In genomic region chr1:4734791-4735190, GRCh38 we compare ENCODE assay signal across 23 cellular contexts.
A peak's percentile ranks its signal among the peaks of the same experiment; 100 is the strongest.
DNase-seq lines count a peak whose midpoint lies in the region; ATAC-seq and TF ChIP-seq lines count a peak whose summit lies in the region.
"Had no signal": no experiment of that assay in that cellular context is flagged by ENCODE, and none has a peak within 500 bp of the region (broad histone marks: within the 10 kb centered on the region; RNA-seq: fewer than 3 reads in every experiment).

No MANE protein-coding gene starts in this region.

- no peaks in the 10 kb centered on the region for H3K36me3 ChIP-seq in WERI-Rb-1
- H3K36me3 ChIP-seq: SJSA1 had no signal

- POLR2A ChIA-PET in activated CD8-positive, alpha-beta T cell treated with anti-CD3 and anti-CD28 coated beads, Interleukin-2, amount 10 ng/mL, durations not matched to agents 7 days and 5 days (lab: Charles Lee) = no interaction called here

- no peak overlapping the region for H3K4me3 Mint-ChIP-seq in activated CD8-positive, alpha-beta T cell treated with anti-CD3 and anti-CD28 coated beads, Interleukin-2, amount 10 ng/mL, durations not matched to agents 7 days and 5 days
- H3K4me3 Mint-ChIP-seq: CD4-positive, alpha-beta memory T cell had no signal

- H3K4me3 ChIP-seq in WERI-Rb-1 (ENCODE audit: low read depth, low read length) = no peak overlapping the region
- H3K4me3 ChIP-seq: PC-9, SJSA1 had no signal

- no peaks in the 10 kb centered on the region for H3K27me3 Mint-ChIP-seq in activated CD8-positive, alpha-beta T cell treated with anti-CD3 and anti-CD28 coated beads, Interleukin-2, amount 10 ng/mL, durations not matched to agents 7 days and 5 days (ENCODE audit: low read depth)

- TF ChIP-seq CTCF in WERI-Rb-1 (IDR thresholded peaks at IDR 0.05; ENCODE audit: low read depth, low read length) (no peak), GM10266 (IDR thresholded peaks at IDR 0.05; ENCODE audit: control insufficient read depth, insufficient read depth, low read depth, missing control alignments) (no peak)

- H3K27ac ChIP-seq in WERI-Rb-1 = no peak overlapping the region
- H3K27ac ChIP-seq in temporal lobe (ENCODE audit: low read depth, low read length) = peak overlapping the region; percentile 38
- H3K27ac ChIP-seq: PC-9, SJSA1 had no signal

- peaks cover 12% of the 10 kb centered on the region for H3K9me3 Mint-ChIP-seq in activated CD8-positive, alpha-beta T cell treated with anti-CD3 and anti-CD28 coated beads, Interleukin-2, amount 10 ng/mL, durations not matched to agents 7 days and 5 days (ENCODE audit: insufficient read depth)

- peaks cover 6% of the 10 kb centered on the region for H3K4me1 Mint-ChIP-seq in activated CD8-positive, alpha-beta T cell treated with anti-CD3 and anti-CD28 coated beads, Interleukin-2, amount 10 ng/mL, durations not matched to agents 7 days and 5 days (ENCODE audit: low read depth)
- H3K4me1 Mint-ChIP-seq: CD4-positive, alpha-beta memory T cell had no signal

- CTCF ChIA-PET in activated CD8-positive, alpha-beta T cell treated with anti-CD3 and anti-CD28 coated beads, Interleukin-2, amount 10 ng/mL, durations not matched to agents 7 days and 5 days (lab: Charles Lee) = no interaction called here

- ATAC-seq in activated CD8-positive, alpha-beta T cell treated with anti-CD3 and anti-CD28 coated beads, Interleukin-2, amount 10 ng/mL, durations not matched to agents 7 days and 5 days = no peak
- ATAC-seq: HepG2, Right ventricle myocardium inferior had no signal

- H3K36me3 Mint-ChIP-seq in activated CD8-positive, alpha-beta T cell treated with anti-CD3 and anti-CD28 coated beads, Interleukin-2, amount 10 ng/mL, durations not matched to agents 7 days and 5 days (ENCODE audit: low read depth) = no peaks in the 10 kb centered on the region
- H3K36me3 Mint-ChIP-seq: CD4-positive, alpha-beta memory T cell had no signal

- H3K9me3 ChIP-seq in WERI-Rb-1 (ENCODE audit: severe bottlenecking) = no peaks in the 10 kb centered on the region

- H3K27me3 ChIP-seq in WERI-Rb-1 (ENCODE audit: insufficient read depth, low read depth, severe bottlenecking) = no peaks in the 10 kb centered on the region
- H3K27me3 ChIP-seq: SJSA1 had no signal

- H3K27ac Mint-ChIP-seq in activated CD8-positive, alpha-beta T cell treated with anti-CD3 and anti-CD28 coated beads, Interleukin-2, amount 10 ng/mL, durations not matched to agents 7 days and 5 days = no peak overlapping the region
- H3K27ac Mint-ChIP-seq: CD4-positive, alpha-beta memory T cell had no signal

- DNase-seq in WERI-Rb-1 = peak; percentile 54
- DNase-seq in cerebellum (ENCODE audit: low spot score) = peak; percentile 35
- DNase-seq in middle frontal gyrus (ENCODE audit: extremely low spot score, low spot score) = peak; percentile 26
- no peak for DNase-seq in NCI-H2227 treated with DMSO at 0.1 percent for 48 hours (lab: John Stamatoyannopoulos, UW)
- DNase-seq in GM10266 (ENCODE audit: extremely low spot score) = no peak
- DNase-seq in activated CD8-positive, alpha-beta T cell treated with anti-CD3 and anti-CD28 coated beads, Interleukin-2, amount 10 ng/mL, durations not matched to agents 7 days and 5 days = no peak
- DNase-seq: C1 segment of cervical spinal cord; CD4-positive, alpha-beta memory T cell; COR-L47; DMS79; EL; GF-D8; H7; Karpas-422; NCI-H1092; NCI-H1436; NCI-H187 treated with DMSO at 0.1 percent for 48 hours; NCI-H526 treated with DMSO at 0.1 percent for 48 hours; PC-9 had no signal

Comparison
In these comparisons a context has a peak if more than half of its experiments do, and no peak if none do; other contexts are left out.
1. DNase-seq: peak in WERI-Rb-1 (single experiment), cerebellum (single experiment) and middle frontal gyrus (single experiment); none in NCI-H2227 treated with DMSO at 0.1 percent for 48 hours (single experiment), GM10266 (single experiment) and activated CD8-positive, alpha-beta T cell treated with anti-CD3 and anti-CD28 coated beads, Interleukin-2, amount 10 ng/mL, durations not matched to agents 7 days and 5 days (single experiment).